Comparison of ENCODE assay signal across 15 cellular contexts in the genomic region with DNA sequence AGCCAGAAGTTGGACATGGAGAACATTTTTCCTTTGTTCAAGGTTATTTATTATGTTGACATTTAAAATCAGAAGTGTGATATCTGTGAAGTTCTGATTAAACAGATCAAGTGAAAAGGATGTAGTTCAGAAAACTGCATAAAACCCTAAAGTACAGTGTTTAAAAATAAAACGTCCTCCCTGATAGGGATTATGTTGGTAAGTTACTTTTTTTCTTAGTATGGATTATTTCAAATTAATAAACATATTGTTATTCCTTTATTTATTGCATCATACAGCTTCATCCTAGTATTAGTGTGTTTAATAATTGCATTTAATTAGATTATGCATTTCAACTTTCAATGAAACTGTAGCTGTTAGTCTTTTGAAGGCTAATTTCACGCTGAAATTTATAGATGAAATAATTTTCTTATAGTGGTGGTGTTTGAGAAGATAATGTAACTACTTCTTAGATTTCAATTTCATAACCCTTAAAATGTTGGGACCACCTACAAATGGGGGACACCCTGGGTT.
DNase-seq lines count a peak whose midpoint lies in the region; ATAC-seq, FAIRE-seq and TF ChIP-seq lines count a peak whose summit lies in the region.
"Had no signal": no experiment of that assay in that cellular context is flagged by ENCODE, and none has a peak within 500 bp of the region (broad histone marks: within the 10 kb centered on the region; RNA-seq: fewer than 3 reads in every experiment).

No MANE protein-coding gene starts in this region.

- TSS peak; percentile 47 for BruUV-seq in mammary epithelial cell (replicated peaks; lab: Mats Ljungman, UMichigan)

- H3K27ac ChIP-seq in HUES64 (ENCODE audit: low read depth, low read length) (peak overlapping the region; percentile 34), mammary epithelial cell (ENCODE audit: insufficient read depth, low read depth, low read length) (peak overlapping the region; percentile 99), right lobe of liver (peak overlapping the region; percentile 84 to 91 (median 87)), smooth muscle cell (ENCODE audit: low read depth) (peak overlapping the region; percentile 97)
- H3K27ac ChIP-seq: C4-2B had no signal

- ATAC-seq in right lobe of liver (no peak), GM21825 (IDR thresholded peaks at IDR 0.05; ENCODE audit: unreplicated experiment) (no peak), GM18517 (IDR thresholded peaks at IDR 0.05; ENCODE audit: unreplicated experiment) (no peak)
- ATAC-seq: activated CD8-positive, alpha-beta memory T cell treated with anti-CD3 and anti-CD28 coated beads, Interleukin-2, amount 10 ng/mL, durations not matched to agents 7 days and 5 days had no signal

- in situ Hi-C loops in mammary epithelial cell (cut with MboI; ENCODE audit: low sequenced_read_pairs in 2 of 2) (no loop called here), GM13976 (cut with MboI; ENCODE audit: low sequenced_read_pairs, unreplicated experiment) (no loop called here)

- peaks cover 12% of the 10 kb centered on the region for H3F3A ChIP-seq in smooth muscle cell (ENCODE audit: low read depth)

- dilution Hi-C loops in mammary epithelial cell (cut with HindIII; ENCODE audit: low sequenced_read_pairs), result no loop called here

- TF ChIP-seq POLR2A in right lobe of liver (IDR thresholded peaks at IDR 0.05), result no peak

- H3K9ac ChIP-seq in HUES64 (ENCODE audit: low read depth, low read length) (no peak overlapping the region), mammary epithelial cell (ENCODE audit: insufficient read depth, low read length) (peak overlapping the region; percentile 95), smooth muscle cell (ENCODE audit: low read depth) (peak overlapping the region; percentile 92)

- intact Hi-C loops in mammary epithelial cell (cut with micrococcal nuclease), result loop anchor here (1.0 to 2.0 kb wide), 2 partner anchors 7 to 69 kb away; no protein-coding TSS in a partner anchor
- intact Hi-C loops in right lobe of liver (cut with DNase I), result no loop called here

- no peak overlapping the region for H3K4me3 ChIP-seq in HUES64 (ENCODE audit: low read length)
- peak overlapping the region in 2 of 3 experiments; percentile 59 to 60 for H3K4me3 ChIP-seq in mammary epithelial cell (replicated peaks in 1 of 3; ENCODE audit: insufficient read depth in 1 of 3, low read depth in 2 of 3, low read length in 3 of 3)
- H3K4me3 ChIP-seq in right lobe of liver, result peak overlapping the region; percentile 38 to 59 (median 53)
- H3K4me3 ChIP-seq in smooth muscle cell, result peak overlapping the region; percentile 39

- no peaks in the 10 kb centered on the region for H3K36me3 ChIP-seq in HUES64 (ENCODE audit: insufficient read depth, low read length)
- no peaks in the 10 kb centered on the region for H3K36me3 ChIP-seq in mammary epithelial cell (ENCODE audit: insufficient read depth, low read length)
- H3K36me3 ChIP-seq in right lobe of liver, result no peaks in the 10 kb centered on the region
- H3K36me3 ChIP-seq in smooth muscle cell (ENCODE audit: low read depth), result no peaks in the 10 kb centered on the region

- CTCF ChIA-PET in mammary epithelial cell (lab: Charles Lee; ENCODE audit: low non-redundant PET), result interaction anchor here (0.8 kb wide), 1 partner anchor 10 kb away, joined by 3 read pairs; no protein-coding TSS in a partner anchor

- H3K27me3 ChIP-seq in HUES64 (ENCODE audit: insufficient read depth, low read length) (no peaks in the 10 kb centered on the region), mammary epithelial cell (ENCODE audit: insufficient read depth, low read length) (no peaks in the 10 kb centered on the region), right lobe of liver (no peaks in the 10 kb centered on the region), smooth muscle cell (ENCODE audit: low read depth) (no peaks in the 10 kb centered on the region)
- H3K27me3 ChIP-seq: MG63 had no signal

- H3K4me1 ChIP-seq in HUES64 (ENCODE audit: insufficient read depth, low read length) (peaks cover 30% of the 10 kb centered on the region), mammary epithelial cell (ENCODE audit: insufficient read depth, low read length) (peaks cover 58% of the 10 kb centered on the region), right lobe of liver (peaks cover 0 to 37% (median 18%) of the 10 kb centered on the region in 4 donors), smooth muscle cell (ENCODE audit: low read depth) (peaks cover 32% of the 10 kb centered on the region)

- peak overlapping the region; percentile 95 for H3K4me2 ChIP-seq in mammary epithelial cell (ENCODE audit: insufficient read depth, low read depth, low read length)
- peak overlapping the region; percentile 80 for H3K4me2 ChIP-seq in smooth muscle cell

- no CpG with 5 or more reads among the region's 2 CpGs for WGBS in HUES64
- WGBS in mammary epithelial cell (ENCODE audit: low coverage, missing lambda C conversion rate), result 15% methylated on average over 2 of the region's 2 CpGs
- WGBS in right lobe of liver (ENCODE audit: insufficient coverage, low coverage, low lambda C conversion rate, missing lambda C conversion rate), result 12% methylated on average over 2 of the region's 2 CpGs
- 48% methylated on average over 2 of the region's 2 CpGs for WGBS in smooth muscle cell (ENCODE audit: low lambda C conversion rate)

- H4K20me1 ChIP-seq in mammary epithelial cell (ENCODE audit: insufficient read depth, low read length) (no peaks in the 10 kb centered on the region), smooth muscle cell (ENCODE audit: low read depth) (no peaks in the 10 kb centered on the region)

- DNase-seq in mammary epithelial cell (no peak), right lobe of liver (no peak), smooth muscle cell (lab: John Stamatoyannopoulos, UW; ENCODE audit: unreplicated experiment) (no peak), GM13976 (ENCODE audit: low spot score) (no peak), D721Med (ENCODE audit: insufficient read length, low spot score) (no peak)
- DNase-seq: activated CD8-positive, alpha-beta memory T cell treated with anti-CD3 and anti-CD28 coated beads, Interleukin-2, amount 10 ng/mL, durations not matched to agents 7 days and 5 days; effector CD8-positive, alpha-beta T cell; naive B cell; stimulated activated CD8-positive, alpha-beta memory T cell treated with anti-CD3 and anti-CD28 coated beads, Interleukin-4, amount 100 ng/mL, for 48 hours; T1000 had no signal

- FAIRE-seq in D721Med (lab: Jason Lieb, UNC), result no peak

- H3K9me3 ChIP-seq in HUES64 (ENCODE audit: insufficient read depth, low read depth, low read length), result no peaks in the 10 kb centered on the region
- H3K9me3 ChIP-seq in mammary epithelial cell (replicated peaks; ENCODE audit: insufficient read depth, low read length), result no peaks in the 10 kb centered on the region
- no peaks in the 10 kb centered on the region for H3K9me3 ChIP-seq in right lobe of liver
- no peaks in the 10 kb centered on the region for H3K9me3 ChIP-seq in smooth muscle cell (replicated peaks; ENCODE audit: low read depth)
- H3K9me3 ChIP-seq: MG63 had no signal

- H3K79me2 ChIP-seq in mammary epithelial cell (ENCODE audit: insufficient read depth, low read length), result peaks cover 42% of the 10 kb centered on the region
- H3K79me2 ChIP-seq in smooth muscle cell (ENCODE audit: low read depth), result peaks cover 6% of the 10 kb centered on the region

- H2AFZ ChIP-seq in mammary epithelial cell (ENCODE audit: low read depth, low read length) (no peak overlapping the region), smooth muscle cell (ENCODE audit: low read depth) (no peak overlapping the region)

- TF ChIP-seq CTCF in mammary epithelial cell (conservative IDR thresholded peaks at IDR 0.05 in 1 of 2, IDR thresholded peaks at IDR 0.05 in 1 of 2; ENCODE audit: extremely low read depth in 1 of 2, insufficient read depth in 1 of 2, low read depth in 1 of 2, low read length in 2 of 2), result no peak
- no peak for TF ChIP-seq CTCF in right lobe of liver (IDR thresholded peaks at IDR 0.05)
- no peak for TF ChIP-seq CTCF in smooth muscle cell (IDR thresholded peaks at IDR 0.05; ENCODE audit: borderline replicate concordance, insufficient read depth, poor library complexity, severe bottlenecking)
- TF ChIP-seq CTCF in GM13976 (IDR thresholded peaks at IDR 0.05; ENCODE audit: borderline replicate concordance, control extremely low read depth, extremely low read depth, insufficient read depth, missing control alignments), result no peak
- no peak for TF ChIP-seq CTCF in D721Med (IDR thresholded peaks at IDR 0.05; ENCODE audit: insufficient read depth, missing control alignments)

Comparison
In these comparisons a context has a peak if more than half of its experiments do, and no peak if none do; other contexts are left out.
1. H3K27ac ChIP-seq: peak in every context shown above with its lines; median percentile 99 in mammary epithelial cell; 97 in smooth muscle cell; 87 in right lobe of liver; 34 in HUES64.